41 cellular contexts compared by ENCODE assay signal in the genomic region with DNA sequence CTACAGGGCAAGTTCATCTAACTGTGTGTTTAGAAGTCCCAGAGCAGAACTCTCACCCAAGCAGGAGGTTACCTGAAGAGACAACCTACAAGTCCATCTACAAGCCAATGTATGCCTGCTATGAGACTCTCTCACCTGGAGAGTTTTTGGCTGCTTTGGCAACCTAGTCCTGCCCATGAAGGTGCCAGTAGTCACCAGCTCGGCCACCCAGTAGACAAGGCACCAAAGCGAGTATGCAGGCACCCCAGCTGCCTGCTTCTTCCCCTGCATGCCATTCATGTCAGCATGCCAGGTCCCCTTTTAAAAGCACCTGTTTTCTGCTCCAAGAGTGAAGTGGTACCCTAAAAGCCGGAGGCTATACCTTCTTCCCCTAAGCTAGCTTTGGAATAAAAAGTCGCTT. TPM values are rescaled to one million over a fixed set of nuclear protein-coding genes. Genes with fewer than 3 reads are reported as not detected.
"Had no signal": no experiment of that assay in that cellular context is flagged by ENCODE, and none has a peak within 500 bp of the region (broad histone marks: within the 10 kb centered on the region; RNA-seq: fewer than 3 reads in every experiment).

No MANE protein-coding gene starts in this region.

- H3K4me3 Mint-ChIP-seq: activated CD4-positive, alpha-beta T cell treated with anti-CD3 and anti-CD28 coated beads for 36 hours; activated CD4-positive, alpha-beta T cell treated with anti-CD3 and anti-CD28 coated beads, Interleukin-2, amount 10 ng/mL, durations not matched to agents 7 days and 5 days; activated CD8-positive, alpha-beta T cell treated with anti-CD3 and anti-CD28 coated beads for 36 hours; activated naive CD4-positive, alpha-beta T cell treated with anti-CD3 and anti-CD28 coated beads for 36 hours; activated naive CD8-positive, alpha-beta T cell treated with anti-CD3 and anti-CD28 coated beads for 36 hours; activated T-cell treated with anti-CD3 and anti-CD28 coated beads, Interleukin-2, amount 50 U/mL, for 4 hours; activated T-cell treated with anti-CD3 and anti-CD28 coated beads, Interleukin-2, amount 50 U/mL, for 72 hours; activated T-helper 1 cell treated with anti-CD3 and anti-CD28 coated beads, Interleukin-12 subunit alpha, Interleukin-12 subunit beta, Interleukin-2, Interleukin-4 antibody, amounts not matched to agents 30 ng/mL and 10 ng/mL and 1 ng/mL, durations not matched to agents 14 hours and 24 hours and 36 hours; activated T-helper 17 cell treated with anti-CD3 and anti-CD28 coated beads, Interleukin-2, amount 50 U/mL, for 72 hours; central memory CD8-positive, alpha-beta T cell; T-helper 1 cell treated with Interleukin-12 subunit alpha and Interleukin-12 subunit beta and Interleukin-4 antibody, amounts not matched to agents 30 μg/mL and 1 μg/mL, for 36 hours; T-helper 2 cell treated with Interferon-gamma antibody and Interleukin-4, amounts not matched to agents 5 μg/mL and 100 μg/mL, for 36 hours; WTC11 had no signal

- ATAC-seq: activated CD4-positive, alpha-beta T cell treated with anti-CD3 and anti-CD28 coated beads for 36 hours; activated CD4-positive, CD25-positive, alpha-beta regulatory T cell treated with anti-CD3 and anti-CD28 coated beads, Interleukin-2, amount 50 U/mL, for 24 hours; activated CD8-positive, alpha-beta T cell treated with anti-CD3 and anti-CD28 coated beads for 36 hours; activated naive CD4-positive, alpha-beta T cell treated with anti-CD3 and anti-CD28 coated beads, Interleukin-2, amount 50 U/mL, for 72 hours; activated T-cell treated with anti-CD3 and anti-CD28 coated beads, Interleukin-2, amount 50 U/mL, for 4 hours; activated T-cell treated with anti-CD3 and anti-CD28 coated beads, Interleukin-2, amount 50 U/mL, for 72 hours; activated T-helper 17 cell treated with anti-CD3 and anti-CD28 coated beads, Interleukin-2, amount 50 U/mL, for 72 hours; body of pancreas; WTC11 had no signal

- DNase-seq: activated CD4-positive, alpha-beta T cell treated with anti-CD3 and anti-CD28 coated beads for 1 hour; activated CD4-positive, alpha-beta T cell treated with anti-CD3 and anti-CD28 coated beads for 36 hours; activated CD4-positive, alpha-beta T cell treated with anti-CD3 and anti-CD28 coated beads for 48 hours; activated CD4-positive, alpha-beta T cell treated with anti-CD3 and anti-CD28 coated beads, Interleukin-2, amount 10 ng/mL, durations not matched to agents 7 days and 5 days; activated CD4-positive, alpha-beta T cell treated with anti-CD3 and anti-CD28 coated beads, Interleukin-2, amount 50 U/mL, for 48 hours; activated CD4-positive, CD25-positive, alpha-beta regulatory T cell; activated CD8-positive, alpha-beta memory T cell treated with anti-CD3 and anti-CD28 coated beads, Interleukin-2, amount 50 U/mL, for 4 hours; activated CD8-positive, alpha-beta T cell treated with anti-CD3 and anti-CD28 coated beads for 36 hours; activated effector memory CD4-positive, alpha-beta T cell treated with anti-CD3 and anti-CD28 coated beads, Interleukin-2, amount 50 U/mL, for 16 hours; activated gamma-delta T cell treated with Interleukin-2 at 50 U/mL for 16 hours; activated naive CD4-positive, alpha-beta T cell; activated naive CD4-positive, alpha-beta T cell treated with anti-CD3 and anti-CD28 coated beads for 36 hours; activated naive CD4-positive, alpha-beta T cell treated with anti-CD3 and anti-CD28 coated beads, Interleukin-2, amount 50 U/mL, for 16 hours; activated naive CD8-positive, alpha-beta T cell treated with anti-CD3 and anti-CD28 coated beads for 36 hours; activated T-cell treated with anti-CD3 and anti-CD28 coated beads for 4 hours; activated T-cell treated with anti-CD3 and anti-CD28 coated beads, Interleukin-2, amount 50 U/mL, for 1 hour; activated T-cell treated with anti-CD3 and anti-CD28 coated beads, Interleukin-2, amount 50 U/mL, for 4 hours; activated T-cell treated with anti-CD3 and anti-CD28 coated beads, Interleukin-2, amount 50 U/mL, for 72 hours; amniotic stem cell; aorta; body of pancreas; brain microvascular endothelial cell; caudate nucleus; cerebellar nuclear complex; T-helper 1 cell; T-helper 2 cell; T-helper 9 cell; WERI-Rb-1 had no signal

- H3K27ac Mint-ChIP-seq: activated CD4-positive, alpha-beta T cell treated with anti-CD3 and anti-CD28 coated beads for 36 hours; activated CD4-positive, alpha-beta T cell treated with anti-CD3 and anti-CD28 coated beads, Interleukin-2, amount 10 ng/mL, durations not matched to agents 7 days and 5 days; activated CD8-positive, alpha-beta T cell treated with anti-CD3 and anti-CD28 coated beads for 36 hours; activated naive CD4-positive, alpha-beta T cell treated with anti-CD3 and anti-CD28 coated beads for 36 hours; activated naive CD4-positive, alpha-beta T cell treated with anti-CD3 and anti-CD28 coated beads, Interleukin-2, amount 50 U/mL, for 72 hours; activated naive CD8-positive, alpha-beta T cell treated with anti-CD3 and anti-CD28 coated beads for 36 hours; activated T-cell treated with anti-CD3 and anti-CD28 coated beads, Interleukin-2, amount 50 U/mL, for 72 hours; activated T-helper 1 cell treated with anti-CD3 and anti-CD28 coated beads, Interleukin-12 subunit alpha, Interleukin-12 subunit beta, Interleukin-2, Interleukin-4 antibody, amounts not matched to agents 30 ng/mL and 10 ng/mL and 1 ng/mL, durations not matched to agents 14 hours and 24 hours and 36 hours; activated T-helper 17 cell treated with anti-CD3 and anti-CD28 coated beads, Interleukin-2, amount 50 U/mL, for 72 hours; T-helper 1 cell treated with Interleukin-12 subunit alpha and Interleukin-12 subunit beta and Interleukin-4 antibody, amounts not matched to agents 30 μg/mL and 1 μg/mL, for 36 hours; T-helper 2 cell treated with Interferon-gamma antibody and Interleukin-4, amounts not matched to agents 5 μg/mL and 100 μg/mL, for 36 hours; WTC11 had no signal

- H3K36me3 Mint-ChIP-seq: activated naive CD8-positive, alpha-beta T cell treated with anti-CD3 and anti-CD28 coated beads for 36 hours had no signal

- H3K36me3 ChIP-seq: adrenal gland, brain microvascular endothelial cell, breast epithelium, WERI-Rb-1 had no signal

- H3K4me1 Mint-ChIP-seq: activated CD4-positive, alpha-beta T cell treated with anti-CD3 and anti-CD28 coated beads for 36 hours; activated naive CD8-positive, alpha-beta T cell treated with anti-CD3 and anti-CD28 coated beads for 36 hours; activated T-helper 17 cell treated with anti-CD3 and anti-CD28 coated beads, Interleukin-2, amount 50 U/mL, for 72 hours; central memory CD8-positive, alpha-beta T cell had no signal

- H3K27me3 ChIP-seq: adrenal gland, body of pancreas, breast epithelium had no signal

- H3K4me1 ChIP-seq: adrenal gland, breast epithelium had no signal

- H3K4me3 ChIP-seq: adrenal gland, body of pancreas, breast epithelium had no signal

- H3K27me3 Mint-ChIP-seq: activated T-helper 17 cell treated with anti-CD3 and anti-CD28 coated beads, Interleukin-2, amount 50 U/mL, for 72 hours had no signal

- H3K27ac ChIP-seq: adrenal gland, body of pancreas, brain microvascular endothelial cell, breast epithelium, WERI-Rb-1 had no signal

- H3K9me3 Mint-ChIP-seq: activated T-helper 17 cell treated with anti-CD3 and anti-CD28 coated beads, Interleukin-2, amount 50 U/mL, for 72 hours; central memory CD8-positive, alpha-beta T cell had no signal

- H3K9me3 ChIP-seq: adrenal gland, body of pancreas had no signal

RNA-seq across cellular contexts. Expression of a gene that starts 20.2 kb away (rescaled TPM):
- total RNA-seq: activated CD4-positive, alpha-beta T cell treated with anti-CD3 and anti-CD28 coated beads for 36 hours; activated CD4-positive, alpha-beta T cell treated with anti-CD3 and anti-CD28 coated beads, Interleukin-2, amount 10 ng/mL, durations not matched to agents 7 days and 5 days; activated CD8-positive, alpha-beta memory T cell treated with anti-CD3 and anti-CD28 coated beads for 36 hours; activated CD8-positive, alpha-beta T cell treated with anti-CD3 and anti-CD28 coated beads for 36 hours; activated naive CD4-positive, alpha-beta T cell treated with anti-CD3 and anti-CD28 coated beads for 36 hours; activated naive CD4-positive, alpha-beta T cell treated with anti-CD3 and anti-CD28 coated beads, Interleukin-2, amount 50 U/mL, for 72 hours; activated naive CD8-positive, alpha-beta T cell treated with anti-CD3 and anti-CD28 coated beads for 36 hours; activated T-cell treated with anti-CD3 and anti-CD28 coated beads, Interleukin-2, amount 50 U/mL, for 4 hours; activated T-cell treated with anti-CD3 and anti-CD28 coated beads, Interleukin-2, amount 50 U/mL, for 72 hours; activated T-helper 1 cell treated with anti-CD3 and anti-CD28 coated beads, Interleukin-12 subunit alpha, Interleukin-12 subunit beta, Interleukin-2, Interleukin-4 antibody, amounts not matched to agents 30 ng/mL and 10 ng/mL and 1 ng/mL, durations not matched to agents 14 hours and 24 hours and 36 hours; activated T-helper 17 cell treated with anti-CD3 and anti-CD28 coated beads, Interleukin-2, amount 50 U/mL, for 72 hours; aorta; astrocyte; body of pancreas; breast epithelium; chondrocyte; WTC11 had no signal

RNA-seq across cellular contexts. Expression of a gene that starts 24.9 kb away (rescaled TPM):
- total RNA-seq: activated CD4-positive, alpha-beta T cell treated with anti-CD3 and anti-CD28 coated beads for 36 hours; activated CD4-positive, alpha-beta T cell treated with anti-CD3 and anti-CD28 coated beads, Interleukin-2, amount 10 ng/mL, durations not matched to agents 7 days and 5 days; activated CD8-positive, alpha-beta memory T cell treated with anti-CD3 and anti-CD28 coated beads for 36 hours; activated CD8-positive, alpha-beta T cell treated with anti-CD3 and anti-CD28 coated beads for 36 hours; activated naive CD4-positive, alpha-beta T cell treated with anti-CD3 and anti-CD28 coated beads for 36 hours; activated naive CD4-positive, alpha-beta T cell treated with anti-CD3 and anti-CD28 coated beads, Interleukin-2, amount 50 U/mL, for 72 hours; activated naive CD8-positive, alpha-beta T cell treated with anti-CD3 and anti-CD28 coated beads for 36 hours; activated T-cell treated with anti-CD3 and anti-CD28 coated beads, Interleukin-2, amount 50 U/mL, for 4 hours; activated T-cell treated with anti-CD3 and anti-CD28 coated beads, Interleukin-2, amount 50 U/mL, for 72 hours; activated T-helper 1 cell treated with anti-CD3 and anti-CD28 coated beads, Interleukin-12 subunit alpha, Interleukin-12 subunit beta, Interleukin-2, Interleukin-4 antibody, amounts not matched to agents 30 ng/mL and 10 ng/mL and 1 ng/mL, durations not matched to agents 14 hours and 24 hours and 36 hours; activated T-helper 17 cell treated with anti-CD3 and anti-CD28 coated beads, Interleukin-2, amount 50 U/mL, for 72 hours; aorta; astrocyte; breast epithelium; chondrocyte had no signal
